ENCODE assay signal across 11 cellular contexts in genomic region chr7:81484266-81484665, GRCh38.
DNase-seq lines count a peak whose midpoint lies in the region; ATAC-seq and TF ChIP-seq lines count a peak whose summit lies in the region.
"Had no signal": no experiment of that assay in that cellular context is flagged by ENCODE, and none has a peak within 500 bp of the region (broad histone marks: within the 10 kb centered on the region; RNA-seq: fewer than 3 reads in every experiment).

No MANE protein-coding gene starts in this region.

- CTCF ChIA-PET in CD8-positive, alpha-beta T cell (lab: Charles Lee): no interaction called here

- no peaks in the 10 kb centered on the region for H3K27me3 Mint-ChIP-seq in CD8-positive, alpha-beta T cell (ENCODE audit: low read depth)

- intact Hi-C loops in CD8-positive, alpha-beta T cell (cut with DNase I, micrococcal nuclease): loop anchor here in 1 of 2 experiments (5.0 kb wide), 1 partner anchor 1088 kb away; no protein-coding TSS in a partner anchor

- POLR2A ChIA-PET in CD8-positive, alpha-beta T cell (lab: Charles Lee): no interaction called here

- TF ChIP-seq CTCF in fibroblast of villous mesenchyme (IDR thresholded peaks at IDR 0.05; ENCODE audit: insufficient read depth, low read depth, low read length): no peak
- no peak for TF ChIP-seq CTCF in Peyer's patch (IDR thresholded peaks at IDR 0.05)
- TF ChIP-seq CTCF in CD8-positive, alpha-beta T cell (IDR thresholded peaks at IDR 0.05): no peak

- ATAC-seq in HG03378 (IDR thresholded peaks at IDR 0.05; ENCODE audit: unreplicated experiment) (no peak), HG03196 (IDR thresholded peaks at IDR 0.05; ENCODE audit: unreplicated experiment) (no peak)
- no peak for ATAC-seq in CD8-positive, alpha-beta T cell

- DNase-seq in DMS53 treated with DMSO at 0.1 percent for 48 hours (lab: John Stamatoyannopoulos, UW; ENCODE audit: unreplicated experiment): peak; percentile 28
- DNase-seq in NCI-H82 (lab: John Stamatoyannopoulos, UW): peak; percentile 56
- peak; percentile 73 for DNase-seq in fibroblast of villous mesenchyme (ENCODE audit: low read depth)
- DNase-seq in non-pigmented ciliary epithelial cell (ENCODE audit: low read depth): peak; percentile 55
- no peak for DNase-seq in Peyer's patch
- no peak for DNase-seq in CD8-positive, alpha-beta T cell
- DNase-seq: cerebellar nuclear complex, T-helper 9 cell had no signal

- TF ChIP-seq POLR2A in Peyer's patch (IDR thresholded peaks at IDR 0.05): no peak

- no peaks in the 10 kb centered on the region for H3K9me3 Mint-ChIP-seq in CD8-positive, alpha-beta T cell
- H3K9me3 Mint-ChIP-seq: type B pancreatic cell had no signal

- H3K4me3 Mint-ChIP-seq in CD8-positive, alpha-beta T cell: no peak overlapping the region
- H3K4me3 Mint-ChIP-seq: type B pancreatic cell had no signal

- no peaks in the 10 kb centered on the region for H3K9me3 ChIP-seq in Peyer's patch
- no peaks in the 10 kb centered on the region for H3K9me3 ChIP-seq in CD8-positive, alpha-beta T cell (ENCODE audit: low read length)

- H3K4me3 ChIP-seq in fibroblast of villous mesenchyme (ENCODE audit: low read depth, low read length): no peak overlapping the region
- H3K4me3 ChIP-seq in Peyer's patch: no peak overlapping the region
- H3K4me3 ChIP-seq in CD8-positive, alpha-beta T cell (ENCODE audit: low read depth, low read length): no peak overlapping the region

- no peaks in the 10 kb centered on the region for H3K4me1 ChIP-seq in Peyer's patch
- no peaks in the 10 kb centered on the region for H3K4me1 ChIP-seq in CD8-positive, alpha-beta T cell (ENCODE audit: insufficient read depth, low read length)

- H3K4me1 Mint-ChIP-seq in CD8-positive, alpha-beta T cell (ENCODE audit: low read depth): no peaks in the 10 kb centered on the region

- no peaks in the 10 kb centered on the region for H3K36me3 ChIP-seq in Peyer's patch
- H3K36me3 ChIP-seq in CD8-positive, alpha-beta T cell (ENCODE audit: insufficient read depth, low read length): no peaks in the 10 kb centered on the region

- H3K27me3 ChIP-seq in Peyer's patch: no peaks in the 10 kb centered on the region
- no peaks in the 10 kb centered on the region for H3K27me3 ChIP-seq in CD8-positive, alpha-beta T cell (ENCODE audit: insufficient read depth, low read length)

- no peaks in the 10 kb centered on the region for H3K36me3 Mint-ChIP-seq in CD8-positive, alpha-beta T cell
- H3K36me3 Mint-ChIP-seq: type B pancreatic cell had no signal

- H3K27ac ChIP-seq in Peyer's patch: no peak overlapping the region
- no peak overlapping the region for H3K27ac ChIP-seq in CD8-positive, alpha-beta T cell (ENCODE audit: low read depth, low read length)

- no peak overlapping the region for H3K27ac Mint-ChIP-seq in CD8-positive, alpha-beta T cell
- H3K27ac Mint-ChIP-seq: type B pancreatic cell had no signal

Comparison
In these comparisons a context has a peak if more than half of its experiments do, and no peak if none do; other contexts are left out.
1. DNase-seq: peak in DMS53 treated with DMSO at 0.1 percent for 48 hours (single experiment), NCI-H82 (single experiment), fibroblast of villous mesenchyme (single experiment) and non-pigmented ciliary epithelial cell (single experiment); none in Peyer's patch (0 of 3) and CD8-positive, alpha-beta T cell (0 of 7).